8 cellular contexts compared by ENCODE assay signal in genomic region chr12:120225852-120226640, GRCh38. TPM values are rescaled to one million over a fixed set of nuclear protein-coding genes. Genes with fewer than 3 reads are reported as not detected.
DNase-seq lines count a peak whose midpoint lies in the region; ATAC-seq and TF ChIP-seq lines count a peak whose summit lies in the region.

No MANE protein-coding gene starts in this region.

- H3K4me3 ChIP-seq in neural progenitor cell: no peak overlapping the region

- H3K4me2 ChIP-seq in neural progenitor cell: peak overlapping the region; percentile 44

- H3K9me3 Mint-ChIP-seq in neural progenitor cell: no peaks in the 10 kb centered on the region

- peaks cover 55% of the 10 kb centered on the region for H4K20me1 ChIP-seq in neural progenitor cell (ENCODE audit: low read depth)

- H3K27ac ChIP-seq in neural progenitor cell: no peak overlapping the region

- peaks cover 51% of the 10 kb centered on the region for H3K4me1 Mint-ChIP-seq in neural progenitor cell

- H3K27ac Mint-ChIP-seq in neural progenitor cell: no peak overlapping the region

- H2AFZ ChIP-seq in neural progenitor cell (replicated peaks): no peak overlapping the region

- peaks cover 51% of the 10 kb centered on the region for H3K4me1 ChIP-seq in neural progenitor cell

- no peak for ATAC-seq in GM18868 (IDR thresholded peaks at IDR 0.05; ENCODE audit: unreplicated experiment)
- no peak for ATAC-seq in HG03439 (IDR thresholded peaks at IDR 0.05; ENCODE audit: unreplicated experiment)

- no peaks in the 10 kb centered on the region for H3K79me2 ChIP-seq in neural progenitor cell (ENCODE audit: low read depth)

- H3K4me3 Mint-ChIP-seq in neural progenitor cell: peak overlapping the region; percentile 66

- no peaks in the 10 kb centered on the region for H3K9me3 ChIP-seq in neural progenitor cell (ENCODE audit: low read depth)

- no peaks in the 10 kb centered on the region for H3K36me3 ChIP-seq in neural progenitor cell

- DNase-seq in ELF-1 (ENCODE audit: low read depth, low spot score) (peak; percentile 63), NCI-H146 (lab: John Stamatoyannopoulos, UW) (peak; percentile 95), cerebellum (ENCODE audit: low spot score) (peak; percentile 28), neural progenitor cell (ENCODE audit: low spot score) (no peak), COLO829 (ENCODE audit: low spot score) (no peak), DMS53 (lab: John Stamatoyannopoulos, UW) (no peak)

- no peak for TF ChIP-seq CTCF in neural progenitor cell (IDR thresholded peaks at IDR 0.05)

- no peak overlapping the region for H3K9ac ChIP-seq in neural progenitor cell

- peaks cover 7% of the 10 kb centered on the region for H3K27me3 Mint-ChIP-seq in neural progenitor cell (ENCODE audit: insufficient read depth, low read depth)

- H3K36me3 Mint-ChIP-seq in neural progenitor cell: peaks cover 5% of the 10 kb centered on the region

- H3K27me3 ChIP-seq in neural progenitor cell: no peaks in the 10 kb centered on the region

- peaks cover 44% of the 10 kb centered on the region for H3F3A ChIP-seq in neural progenitor cell (ENCODE audit: low read depth)

RNA-seq across cellular contexts. Expression of gene RPLP0, which starts 25.1 kb away (rescaled TPM):
- total RNA-seq in cerebellum: 1,131 TPM
- 7,069 and 9,364 TPM in 2 replicates for total RNA-seq in neural progenitor cell (ENCODE audit: low replicate concordance)

RNA-seq across cellular contexts. Expression of gene GCN1, which starts 31.5 kb away (rescaled TPM):
- total RNA-seq in cerebellum (73.6 TPM), neural progenitor cell (ENCODE audit: low replicate concordance) (60.9 and 74.3 TPM in 2 replicates)

RNA-seq across cellular contexts. Expression of gene PXN, which starts 39.5 kb away (rescaled TPM):
- total RNA-seq in cerebellum (7.9 TPM), neural progenitor cell (ENCODE audit: low replicate concordance) (8.2 and 19.3 TPM in 2 replicates)

Comparison
In these comparisons a context has a peak if more than half of its experiments do, and no peak if none do; other contexts are left out.
1. DNase-seq: peak in ELF-1 (single experiment), NCI-H146 (single experiment) and cerebellum (single experiment); none in neural progenitor cell (single experiment), COLO829 (single experiment) and DMS53 (single experiment).